28 cellular contexts compared by ENCODE assay signal in genomic region chr1:248009681-248010080, GRCh38. TPM values are rescaled to one million over a fixed set of nuclear protein-coding genes. Genes with fewer than 3 reads are reported as not detected.
A peak's percentile ranks its signal among the peaks of the same experiment; 100 is the strongest.
DNase-seq lines count a peak whose midpoint lies in the region; ATAC-seq and TF ChIP-seq lines count a peak whose summit lies in the region.
"Had no signal": no experiment of that assay in that cellular context is flagged by ENCODE, and none has a peak within 500 bp of the region (broad histone marks: within the 10 kb centered on the region; RNA-seq: fewer than 3 reads in every experiment).

No MANE protein-coding gene starts in this region.

- H3K27me3 ChIP-seq in GM23248 (replicated peaks; ENCODE audit: insufficient read depth) (no peaks in the 10 kb centered on the region), osteoblast (ENCODE audit: insufficient read depth, low read length) (no peaks in the 10 kb centered on the region)
- H3K27me3 ChIP-seq: BLaER1 treated with 17β-estradiol and CSF1 and Interleukin-3, amounts not matched to agents 10 nM and 100 nM had no signal

- WGBS in GM23248 (ENCODE audit: low coverage in 1 of 2, low lambda C conversion rate in 2 of 2, missing lambda C conversion rate in 2 of 2), 2 experiments, result 37 to 44% methylated on average over 3 of the region's 3 CpGs

- no peaks in the 10 kb centered on the region for H3K79me2 ChIP-seq in GM23248 (ENCODE audit: insufficient read depth)
- H3K79me2 ChIP-seq in osteoblast (ENCODE audit: insufficient read depth, low read length), result no peaks in the 10 kb centered on the region

- H2AFZ ChIP-seq in GM23248 (no peak overlapping the region), osteoblast (ENCODE audit: low read length) (no peak overlapping the region)

- peak; percentile 21 for DNase-seq in DMS53 (lab: John Stamatoyannopoulos, UW)
- no peak for DNase-seq in DMS53 treated with DMSO at 0.1 percent for 48 hours (lab: John Stamatoyannopoulos, UW; ENCODE audit: unreplicated experiment)
- peak; percentile 5 for DNase-seq in GM23248
- peak; percentile 34 for DNase-seq in OCI-M1 (lab: John Stamatoyannopoulos, UW)
- peak; percentile 23 to 41 for DNase-seq in erythroblast (lab: John Stamatoyannopoulos, UW)
- no peak for DNase-seq in DMS114 treated with DMSO at 0.1 percent for 48 hours (lab: John Stamatoyannopoulos, UW; ENCODE audit: unreplicated experiment)
- no peak for DNase-seq in osteoblast (ENCODE audit: insufficient read length, low spot score, missing footprints)
- DNase-seq: AML-193; Caco-2; Calu3; CD4-positive, alpha-beta T cell; CD8-positive, alpha-beta T cell; DMS153; DMS79; DND-41; EL; GDM1 had no signal

- H3F3A ChIP-seq in GM23248 (ENCODE audit: insufficient read depth), result no peaks in the 10 kb centered on the region

- H3K4me1 ChIP-seq in GM23248 (ENCODE audit: insufficient read depth) (no peaks in the 10 kb centered on the region), osteoblast (ENCODE audit: insufficient read depth, low read length) (no peaks in the 10 kb centered on the region)
- H3K4me1 ChIP-seq: A549; BLaER1 treated with 17β-estradiol and CSF1 and Interleukin-3, amounts not matched to agents 10 nM and 100 nM; Caco-2 had no signal

- H3K4me3 ChIP-seq in GM23248 (no peak overlapping the region), osteoblast (ENCODE audit: insufficient read depth, low read length) (no peak overlapping the region)
- H3K4me3 ChIP-seq: A549; BLaER1 treated with 17β-estradiol and CSF1 and Interleukin-3, amounts not matched to agents 10 nM and 100 nM; GM12878 had no signal

- H4K20me1 ChIP-seq in GM23248 (ENCODE audit: insufficient read depth) (no peaks in the 10 kb centered on the region), osteoblast (ENCODE audit: insufficient read depth, low read length) (no peaks in the 10 kb centered on the region)
- H4K20me1 ChIP-seq: BLaER1 treated with 17β-estradiol and CSF1 and Interleukin-3, amounts not matched to agents 10 nM and 100 nM had no signal

- H3K9me3 ChIP-seq in GM23248 (ENCODE audit: low read depth), result no peaks in the 10 kb centered on the region
- H3K9me3 ChIP-seq in osteoblast (ENCODE audit: low read depth, low read length), result no peaks in the 10 kb centered on the region

- no peaks in the 10 kb centered on the region for H3K9me2 ChIP-seq in GM23248 (ENCODE audit: insufficient read depth)

- in situ Hi-C loops in GM23248 (cut with MboI), result no loop called here

- H3K27ac ChIP-seq in GM23248 (no peak overlapping the region), osteoblast (ENCODE audit: low read depth, low read length) (no peak overlapping the region)
- H3K27ac ChIP-seq: 22Rv1; A549; BLaER1 treated with 17β-estradiol and CSF1 and Interleukin-3, amounts not matched to agents 10 nM and 100 nM; C4-2B had no signal

- no peaks in the 10 kb centered on the region for H3K36me3 ChIP-seq in GM23248 (ENCODE audit: low read depth)
- H3K36me3 ChIP-seq in osteoblast (ENCODE audit: insufficient read depth, low read length), result no peaks in the 10 kb centered on the region
- H3K36me3 ChIP-seq: BLaER1 treated with 17β-estradiol and CSF1 and Interleukin-3, amounts not matched to agents 10 nM and 100 nM had no signal

- TF ChIP-seq POLR2A in erythroblast (IDR thresholded peaks at IDR 0.05; ENCODE audit: low read length), result no peak

- H3K4me2 ChIP-seq in GM23248 (ENCODE audit: unreplicated experiment), result no peak overlapping the region
- H3K4me2 ChIP-seq in osteoblast (ENCODE audit: insufficient read depth, low read length), result no peak overlapping the region
- H3K4me2 ChIP-seq: A549; BLaER1 treated with 17β-estradiol and CSF1 and Interleukin-3, amounts not matched to agents 10 nM and 100 nM had no signal

- ATAC-seq in GM21717 (IDR thresholded peaks at IDR 0.05; ENCODE audit: unreplicated experiment), result no peak
- ATAC-seq: A549; CD8-positive, alpha-beta T cell; GM12878 had no signal

- TF ChIP-seq CTCF in osteoblast (IDR thresholded peaks at IDR 0.05; ENCODE audit: extremely low read depth, low read depth, low read length), result no peak

- no peak overlapping the region for H3K9ac ChIP-seq in GM23248
- H3K9ac ChIP-seq: BLaER1 treated with 17β-estradiol and CSF1 and Interleukin-3, amounts not matched to agents 10 nM and 100 nM had no signal

RNA-seq across cellular contexts. Expression of gene OR2L5, which starts 3.8 kb away (rescaled TPM):
- not detected in 2 replicates for total RNA-seq in GM23248 (2014; rRNA removed; shearing (Covaris generic))
- polyA plus RNA-seq in GM23248 (2016; fragmentation: Nextera tagmentation; extraction: Ambion mirVana), result not detected in 2 replicates
- not detected in 2 replicates for total RNA-seq in osteoblast
- total RNA-seq: A172; Caco-2; Calu3; CD4-positive, alpha-beta T cell; CD8-positive, alpha-beta T cell; Daoy; G401; GM12878 had no signal
- polyA plus RNA-seq: A549, BJ, GM12878 had no signal

RNA-seq across cellular contexts. Expression of gene OR2L2, which starts 20.2 kb away (rescaled TPM):
- not detected in 2 replicates for total RNA-seq in GM23248 (2014; rRNA removed; shearing (Covaris generic))
- not detected in 2 replicates for polyA plus RNA-seq in GM23248 (2016; fragmentation: Nextera tagmentation; extraction: Ambion mirVana)
- total RNA-seq in osteoblast, result under 0.01 TPM in 2 replicates
- total RNA-seq: A172, G401 had no signal
- polyA plus RNA-seq: A549, BJ had no signal

RNA-seq across cellular contexts. Expression of gene OR2L3, which starts 37.0 kb away (rescaled TPM):
- not detected in 2 replicates for total RNA-seq in GM23248 (2014; rRNA removed; shearing (Covaris generic))
- polyA plus RNA-seq in GM23248 (2016; fragmentation: Nextera tagmentation; extraction: Ambion mirVana), result not detected in 2 replicates
- total RNA-seq in osteoblast, result under 0.01 TPM in 1 of 2 replicates, not detected in the other
- total RNA-seq: A172; B cell; Caco-2; Calu3; CD4-positive, alpha-beta T cell; CD8-positive, alpha-beta T cell; Daoy; G401; GM12878 had no signal
- polyA plus RNA-seq: A549, BJ, GM12878 had no signal

RNA-seq across cellular contexts. Expression of gene OR2AK2, which starts 44.6 kb away (rescaled TPM):
- total RNA-seq in GM23248 (2014; rRNA removed; shearing (Covaris generic)), result not detected in 2 replicates
- polyA plus RNA-seq in GM23248 (2016; fragmentation: Nextera tagmentation; extraction: Ambion mirVana), result not detected in 2 replicates
- total RNA-seq in osteoblast, result not detected in 2 replicates
- total RNA-seq: A172, Caco-2, Calu3, Daoy, G401 had no signal
- polyA plus RNA-seq: A549, BJ, GM12878 had no signal

Comparison
In these comparisons a context has a peak if more than half of its experiments do, and no peak if none do; other contexts are left out.
1. DNase-seq: peak in DMS53 (single experiment), GM23248 (single experiment), OCI-M1 (single experiment) and erythroblast (2 of 2); none in DMS53 treated with DMSO at 0.1 percent for 48 hours (single experiment), DMS114 treated with DMSO at 0.1 percent for 48 hours (single experiment) and osteoblast (single experiment).